10 cellular contexts compared by ENCODE assay signal in the genomic region with DNA sequence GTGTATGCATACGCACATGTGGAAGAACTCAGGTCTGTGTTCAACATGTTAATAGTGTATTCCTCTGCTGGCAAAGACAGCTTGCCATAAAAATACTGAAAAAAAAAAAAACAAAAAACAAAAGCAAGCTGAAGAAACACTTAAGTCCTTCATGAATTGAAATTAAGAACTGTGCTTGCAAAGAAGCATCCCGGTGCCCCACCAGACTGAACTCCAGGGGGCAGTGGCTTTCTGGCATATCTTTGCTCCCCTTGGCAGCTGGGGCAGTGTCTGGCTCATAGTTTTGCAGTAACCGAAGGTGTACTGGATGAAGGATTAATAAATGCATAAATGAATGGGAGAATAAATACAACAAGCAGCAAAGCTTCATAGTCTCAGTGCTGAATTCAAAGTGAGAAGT.
DNase-seq lines count a peak whose midpoint lies in the region; ATAC-seq, FAIRE-seq and TF ChIP-seq lines count a peak whose summit lies in the region.
"Had no signal": no experiment of that assay in that cellular context is flagged by ENCODE, and none has a peak within 500 bp of the region (broad histone marks: within the 10 kb centered on the region; RNA-seq: fewer than 3 reads in every experiment).

No MANE protein-coding gene starts in this region.

- no peak overlapping the region for H3K4me3 Mint-ChIP-seq in CD14-positive monocyte
- H3K4me3 Mint-ChIP-seq: dendritic cell treated with granulocyte-macrophage colony-stimulating factor and Interleukin-4, amounts not matched to agents 40 ng/mL and 50 ng/mL, for 4 days; stimulated activated naive CD8-positive, alpha-beta T cell treated with anti-CD3 and anti-CD28 coated beads, Interleukin-15, Interleukin-2, amounts not matched to agents 100 ng/mL and 50 ng/mL, for 24 hours had no signal

- no peak overlapping the region for H3K4me2 ChIP-seq in GM12878 (ENCODE audit: control insufficient read depth, insufficient read depth)

- DNase-seq in CD14-positive monocyte (ENCODE audit: low spot score) (no peak), LHCN-M2 (ENCODE audit: low read depth) (peak; percentile 60), GM12878 (ENCODE audit: low read depth, low spot score) (no peak), islet precursor cell (peak; percentile 71), uterus (peak; percentile 39 to 53)

- H3K36me3 Mint-ChIP-seq in CD14-positive monocyte, result no peaks in the 10 kb centered on the region

- H3K9ac ChIP-seq in GM12878 (ENCODE audit: control insufficient read depth, insufficient read depth, low read length), result no peak overlapping the region

- H3K36me3 ChIP-seq in GM12878 (ENCODE audit: control insufficient read depth in 2 of 2, insufficient read depth in 2 of 2, low read length in 1 of 2) (no peaks in the 10 kb centered on the region), uterus (no peaks in the 10 kb centered on the region)

- peak; percentile 48 for TF ChIP-seq CTCF in CD14-positive monocyte (IDR thresholded peaks at IDR 0.05)
- peak; percentile 13 to 35 (median 25); a peak in 3 of 6 replicates for TF ChIP-seq CTCF in GM12878 (IDR thresholded peaks at IDR 0.05 in 2 of 3, conservative IDR thresholded peaks at IDR 0.05 in 1 of 3; ENCODE audit: control insufficient read depth in 2 of 3, extremely low read depth in 1 of 3, insufficient read depth in 1 of 3, low read depth in 3 of 3, low read length in 3 of 3)
- TF ChIP-seq CTCF in uterus (IDR thresholded peaks at IDR 0.05), result peak; percentile 7 to 57 (median 38)

- CTCF ChIA-PET in GM12878 (lab: Yijun Ruan, JAX), result interaction anchor here (0.7 to 6.4 kb wide), 16 partner anchors 9 to 271 kb away, joined by 3 to 88 read pairs (median 6); no protein-coding TSS in a partner anchor

- TF ChIP-seq POLR2A in GM12878 (IDR thresholded peaks at IDR 0.05; ENCODE audit: low read depth, low read length) (no peak), uterus (IDR thresholded peaks at IDR 0.05) (no peak)

- no TSS peak for BruUV-seq in GM12878 (replicated peaks; lab: Mats Ljungman, UMichigan)

- POLR2A ChIA-PET in GM12878 (lab: Charles Lee), result interaction anchor here (1.1 kb wide), 1 partner anchor 10 kb away, joined by 4 read pairs; no protein-coding TSS in a partner anchor

- intact Hi-C loops in CD14-positive monocyte (cut with micrococcal nuclease), result loop anchor here in 1 of 2 donors (10.0 kb wide), 1 partner anchor 199 kb away; no protein-coding TSS in a partner anchor
- intact Hi-C loops in GM12878 (cut with micrococcal nuclease; ENCODE audit: unreplicated experiment), result loop anchor here (1.0 to 5.0 kb wide), 2 partner anchors 187 to 197 kb away; partner anchors contain the start of gene LHFPL6
- intact Hi-C loops in uterus (cut with DNase I; ENCODE audit: low total_unique reads), result no loop called here

- SMC1A ChIA-PET in GM12878 (lab: Charles Lee; ENCODE audit: uncharacterized antibody, unreplicated experiment), result interaction anchor here (0.7 to 4.7 kb wide), 25 partner anchors 9 to 1048 kb away, joined by 3 to 65 read pairs (median 4); partner anchors contain the start of gene LHFPL6

- H3K9me3 ChIP-seq in GM12878 (replicated peaks; ENCODE audit: control insufficient read depth, insufficient read depth, low read length) (no peaks in the 10 kb centered on the region), uterus (no peaks in the 10 kb centered on the region)

- TF ChIP-seq EP300 in GM12878 (IDR thresholded peaks at IDR 0.05; ENCODE audit: borderline replicate concordance in 1 of 2, control insufficient read depth in 1 of 2, low read depth in 2 of 2, low read length in 2 of 2), result no peak

- no peaks in the 10 kb centered on the region for H3K9me3 Mint-ChIP-seq in CD14-positive monocyte
- H3K9me3 Mint-ChIP-seq: dendritic cell treated with granulocyte-macrophage colony-stimulating factor and Interleukin-4, amounts not matched to agents 40 ng/mL and 50 ng/mL, for 4 days; stimulated activated naive CD8-positive, alpha-beta T cell treated with anti-CD3 and anti-CD28 coated beads, Interleukin-15, Interleukin-2, amounts not matched to agents 100 ng/mL and 50 ng/mL, for 24 hours had no signal

- H4K20me1 ChIP-seq in GM12878 (ENCODE audit: control insufficient read depth, insufficient read depth), result no peaks in the 10 kb centered on the region

- WGBS in GM12878 (ENCODE audit: insufficient coverage, insufficient replicate concordance, low lambda C conversion rate, missing lambda C conversion rate), result 50% methylated on average over 3 of the region's 3 CpGs

- no peaks in the 10 kb centered on the region for H3K27me3 Mint-ChIP-seq in CD14-positive monocyte (ENCODE audit: low read depth in 3 of 3)
- H3K27me3 Mint-ChIP-seq: dendritic cell treated with granulocyte-macrophage colony-stimulating factor and Interleukin-4, amounts not matched to agents 40 ng/mL and 50 ng/mL, for 4 days had no signal

- H3K4me3 ChIP-seq in GM12878 (no peak overlapping the region), uterus (no peak overlapping the region)

- H3K27ac Mint-ChIP-seq in CD14-positive monocyte, result no peak overlapping the region
- H3K27ac Mint-ChIP-seq: stimulated activated naive CD8-positive, alpha-beta T cell treated with anti-CD3 and anti-CD28 coated beads, Interleukin-15, Interleukin-2, amounts not matched to agents 100 ng/mL and 50 ng/mL, for 24 hours had no signal

- in situ Hi-C loops in GM12878 (cut with MboI), result no loop called here

- no peaks in the 10 kb centered on the region for H3K79me2 ChIP-seq in GM12878 (ENCODE audit: control insufficient read depth, insufficient read depth, low read length)

- RAD21 ChIA-PET in GM12878 (lab: Charles Lee; ENCODE audit: unreplicated experiment), result interaction anchor here (1.0 to 2.4 kb wide), 4 partner anchors 75 to 196 kb away, joined by 3 to 26 read pairs (median 8); partner anchors contain the start of gene LHFPL6

- H2AFZ ChIP-seq in GM12878 (ENCODE audit: control insufficient read depth, low read depth, low read length), result no peak overlapping the region

- H3K4me1 ChIP-seq in GM12878 (ENCODE audit: control insufficient read depth, insufficient read depth, low read length) (peaks cover 4% of the 10 kb centered on the region; the same call in 1 of the 2 replicates), uterus (peaks cover 0 to 7% of the 10 kb centered on the region in 2 donors)

- no peaks in the 10 kb centered on the region for H3K27me3 ChIP-seq in GM12878 (replicated peaks in 1 of 2; ENCODE audit: control insufficient read depth in 2 of 2, insufficient read depth in 2 of 2, low read length in 1 of 2)
- no peaks in the 10 kb centered on the region for H3K27me3 ChIP-seq in uterus

- H3K27ac ChIP-seq in GM12878 (ENCODE audit: control insufficient read depth, insufficient read depth) (no peak overlapping the region), uterus (peak overlapping the region; percentile 21 to 71)

- ATAC-seq in GM12878 (peak; percentile 74), GM19467 (IDR thresholded peaks at IDR 0.05; ENCODE audit: unreplicated experiment) (no peak), GM19463 (IDR thresholded peaks at IDR 0.05; ENCODE audit: unreplicated experiment) (no peak), HG03460 (IDR thresholded peaks at IDR 0.05; ENCODE audit: unreplicated experiment) (no peak)

- FAIRE-seq in GM12878 (lab: Jason Lieb, UNC), result no peak

- 0 out of 2 replicates have a peak, but pooled peaks have one; percentile 33 for TF ChIP-seq RAD21 in GM12878 (IDR thresholded peaks at IDR 0.05; ENCODE audit: insufficient read depth, low read depth, low read length)

- peaks cover 29% of the 10 kb centered on the region for H3K4me1 Mint-ChIP-seq in CD14-positive monocyte

TF ChIP-seq in GM12878, 131 proteins besides CTCF, POLR2A, EP300 and RAD21 (continues in another document):
- TF ChIP-seq KDM1A (IDR thresholded peaks at IDR 0.05; ENCODE audit: borderline replicate concordance) (no peak), ELK1 (IDR thresholded peaks at IDR 0.05; ENCODE audit: low read depth, low read length) (no peak), NBN (IDR thresholded peaks at IDR 0.05) (no peak), YBX1 (IDR thresholded peaks at IDR 0.05) (no peak), IKZF1 (conservative IDR thresholded peaks at IDR 0.05) (no peak), JUND (IDR thresholded peaks at IDR 0.05; ENCODE audit: low read depth, low read length) (no peak), ZNF274 (IDR thresholded peaks at IDR 0.05; ENCODE audit: insufficient read depth, insufficient read length) (no peak), TCF12 (IDR thresholded peaks at IDR 0.05; ENCODE audit: low read depth, low read length) (no peak), SREBF2 (IDR thresholded peaks at IDR 0.05; ENCODE audit: low read length) (no peak), GABPA (IDR thresholded peaks at IDR 0.05; ENCODE audit: low read depth) (no peak), RELA (IDR thresholded peaks at IDR 0.05; ENCODE audit: borderline replicate concordance, partially characterized antibody) (no peak)
- TF ChIP-seq, protein P1, sequence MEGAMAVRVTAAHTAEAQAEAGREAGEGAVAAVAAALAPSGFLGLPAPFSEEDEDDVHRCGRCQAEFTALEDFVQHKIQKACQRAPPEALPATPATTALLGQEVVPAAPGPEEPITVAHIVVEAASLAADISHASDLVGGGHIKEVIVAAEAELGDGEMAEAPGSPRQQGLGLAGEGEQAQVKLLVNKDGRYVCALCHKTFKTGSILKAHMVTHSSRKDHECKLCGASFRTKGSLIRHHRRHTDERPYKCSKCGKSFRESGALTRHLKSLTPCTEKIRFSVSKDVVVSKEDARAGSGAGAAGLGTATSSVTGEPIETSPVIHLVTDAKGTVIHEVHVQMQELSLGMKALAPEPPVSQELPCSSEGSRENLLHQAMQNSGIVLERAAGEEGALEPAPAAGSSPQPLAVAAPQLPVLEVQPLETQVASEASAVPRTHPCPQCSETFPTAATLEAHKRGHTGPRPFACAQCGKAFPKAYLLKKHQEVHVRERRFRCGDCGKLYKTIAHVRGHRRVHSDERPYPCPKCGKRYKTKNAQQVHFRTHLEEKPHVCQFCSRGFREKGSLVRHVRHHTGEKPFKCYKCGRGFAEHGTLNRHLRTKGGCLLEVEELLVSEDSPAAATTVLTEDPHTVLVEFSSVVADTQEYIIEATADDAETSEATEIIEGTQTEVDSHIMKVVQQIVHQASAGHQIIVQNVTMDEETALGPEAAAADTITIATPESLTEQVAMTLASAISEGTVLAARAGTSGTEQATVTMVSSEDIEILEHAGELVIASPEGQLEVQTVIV (IDR thresholded peaks at IDR 0.05; ENCODE audit: borderline replicate concordance, partially characterized antibody), result no peak

Comparison
In these comparisons a context has a peak if more than half of its experiments do, and no peak if none do; other contexts are left out.
1. DNase-seq: peak in LHCN-M2 (single experiment), islet precursor cell (single experiment) and uterus (2 of 2); none in CD14-positive monocyte (single experiment) and GM12878 (single experiment).
2. Peak in every context shown above with its lines, with median percentiles within 50 percentile points of each other: CTCF ChIP-seq.